In the genomic region with DNA sequence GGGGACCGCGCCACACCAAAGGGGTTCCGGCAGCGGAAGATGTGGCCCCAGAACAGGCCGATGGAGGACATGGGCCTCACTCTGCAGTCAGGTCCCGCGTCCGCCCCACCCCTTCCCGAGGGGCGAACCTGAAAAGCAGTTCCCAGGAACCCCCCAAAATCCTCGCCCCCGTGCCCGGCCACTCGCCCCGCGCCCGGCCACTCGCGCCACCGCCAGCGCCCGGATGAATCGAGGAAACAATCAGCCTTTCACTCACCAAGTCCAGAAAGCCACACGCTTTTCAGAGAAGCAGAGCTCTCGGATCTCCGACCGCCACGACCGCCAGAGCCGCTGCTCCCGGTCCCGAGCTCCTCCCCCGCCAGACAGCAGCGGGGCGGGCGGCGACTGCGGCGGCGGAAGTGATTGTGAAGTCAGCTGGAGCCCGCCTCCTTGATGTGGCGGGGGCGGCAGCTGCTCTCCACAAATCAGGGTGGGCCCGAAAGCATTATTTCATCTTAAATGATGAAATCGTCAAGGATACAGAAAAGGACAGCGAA, we compare ENCODE assay signal across 8 cellular contexts. TPM values are rescaled to one million over a fixed set of nuclear protein-coding genes. Genes with fewer than 3 reads are reported as not detected.
A peak's percentile ranks its signal among the peaks of the same experiment; 100 is the strongest.
DNase-seq lines count a peak whose midpoint lies in the region; ATAC-seq and TF ChIP-seq lines count a peak whose summit lies in the region.

A gene with protein sequence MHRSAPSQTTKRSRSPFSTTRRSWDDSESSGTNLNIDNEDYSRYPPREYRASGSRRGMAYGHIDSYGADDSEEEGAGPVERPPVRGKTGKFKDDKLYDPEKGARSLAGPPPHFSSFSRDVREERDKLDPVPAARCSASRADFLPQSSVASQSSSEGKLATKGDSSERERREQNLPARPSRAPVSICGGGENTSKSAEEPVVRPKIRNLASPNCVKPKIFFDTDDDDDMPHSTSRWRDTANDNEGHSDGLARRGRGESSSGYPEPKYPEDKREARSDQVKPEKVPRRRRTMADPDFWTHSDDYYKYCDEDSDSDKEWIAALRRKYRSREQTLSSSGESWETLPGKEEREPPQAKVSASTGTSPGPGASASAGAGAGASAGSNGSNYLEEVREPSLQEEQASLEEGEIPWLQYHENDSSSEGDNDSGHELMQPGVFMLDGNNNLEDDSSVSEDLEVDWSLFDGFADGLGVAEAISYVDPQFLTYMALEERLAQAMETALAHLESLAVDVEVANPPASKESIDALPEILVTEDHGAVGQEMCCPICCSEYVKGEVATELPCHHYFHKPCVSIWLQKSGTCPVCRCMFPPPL (minus strand): TSS at position 338 of the 536 bp plus-strand sequence. CDS start 2,380 bp downstream, outside the sequence.

- H3K9me3 ChIP-seq in DND-41 (ENCODE audit: insufficient read depth, low read length, severe bottlenecking): no peaks in the 10 kb centered on the region

- TF ChIP-seq CTCF in DND-41 (IDR thresholded peaks at IDR 0.05; ENCODE audit: borderline replicate concordance, extremely low read depth, low read length, poor library complexity, severe bottlenecking) (no peak), LNCaP clone FGC (IDR thresholded peaks at IDR 0.05; ENCODE audit: control insufficient read depth, extremely low read depth, insufficient read depth) (no peak)

- H3K27me3 ChIP-seq in DND-41 (ENCODE audit: insufficient read depth, low read length, poor library complexity): no peaks in the 10 kb centered on the region

- no peaks in the 10 kb centered on the region for H3K79me2 ChIP-seq in DND-41 (ENCODE audit: insufficient read depth, low read length)

- H3K4me1 ChIP-seq in DND-41 (ENCODE audit: insufficient read depth, low read length): peaks cover 17% of the 10 kb centered on the region

- DNase-seq in DND-41 (peak; percentile 79), LNCaP clone FGC (ENCODE audit: low read depth) (no peak), SK-MEL-5 (ENCODE audit: low read depth, low spot score) (peak; percentile 63), germinal center (ENCODE audit: low spot score) (peak; percentile 65), nucleus accumbens (lab: John Stamatoyannopoulos, UW) (peak in 52 of 56 donors; percentile 1 to 82 (median 56)), substantia nigra (lab: John Stamatoyannopoulos, UW) (peak in 45 of 49 donors; percentile 1 to 81 (median 45))
- DNase-seq in activated naive CD4-positive, alpha-beta T cell treated with anti-CD3 and anti-CD28 coated beads, Interleukin-2, amount 50 U/mL, for 16 hours: peak; percentile 78

- H4K20me1 ChIP-seq in DND-41 (ENCODE audit: insufficient read depth, low read length): no peaks in the 10 kb centered on the region

- H3K9ac ChIP-seq in DND-41 (ENCODE audit: low read depth, low read length): peak within 1 kb of the TSS; percentile 69

- H3K4me2 ChIP-seq in DND-41 (ENCODE audit: insufficient read depth, low read length): peak within 1 kb of the TSS; percentile 76

- peak within 1 kb of the TSS; percentile 43 to 79; a peak in 3 of 4 replicates for H3K4me3 ChIP-seq in DND-41 (ENCODE audit: low read depth in 1 of 2, low read length in 2 of 2)
- peak within 1 kb of the TSS; percentile 70 for H3K4me3 ChIP-seq in LNCaP clone FGC (ENCODE audit: low read depth, low read length)

- in situ Hi-C loops in SK-MEL-5 (cut with HindIII; ENCODE audit: low pct_unique_long_range_greater_than_20kb, low sequenced_read_pairs): no loop called here

- peaks cover 3% of the 10 kb centered on the region; the same call in 1 of the 2 replicates for H3K36me3 ChIP-seq in DND-41 (ENCODE audit: insufficient read depth, low read length)

- ATAC-seq in DND-41 (ENCODE audit: insufficient read depth, low read depth): peak; percentile 97
- ATAC-seq in GM21786 (IDR thresholded peaks at IDR 0.05; ENCODE audit: unreplicated experiment): peak; percentile 88

- H2AFZ ChIP-seq in DND-41 (ENCODE audit: low read depth, low read length): peak within 1 kb of the TSS; percentile 74

- peak within 1 kb of the TSS; percentile 31 for H3K27ac ChIP-seq in DND-41 (ENCODE audit: low read length)
- H3K27ac ChIP-seq in substantia nigra (ENCODE audit: low read depth, low read length, poor library complexity, severe bottlenecking): peak within 1 kb of the TSS; percentile 74

RNA-seq across cellular contexts. Expression of the gene that starts here (rescaled TPM):
- total RNA-seq in SK-MEL-5 (2014; rRNA removed; shearing (Covaris generic)): 27.6 and 28.1 TPM in 2 replicates
- 16.8 and 16.9 TPM in 2 replicates for polyA plus RNA-seq in SK-MEL-5 (2015; cell fraction: cytosol; rRNA removed)
- polyA plus RNA-seq in SK-MEL-5 (2015; cell fraction: nucleus; rRNA removed): 4.9 and 7.9 TPM in 2 replicates
